ENCODE assay signal across 9 cellular contexts in the genomic region with DNA sequence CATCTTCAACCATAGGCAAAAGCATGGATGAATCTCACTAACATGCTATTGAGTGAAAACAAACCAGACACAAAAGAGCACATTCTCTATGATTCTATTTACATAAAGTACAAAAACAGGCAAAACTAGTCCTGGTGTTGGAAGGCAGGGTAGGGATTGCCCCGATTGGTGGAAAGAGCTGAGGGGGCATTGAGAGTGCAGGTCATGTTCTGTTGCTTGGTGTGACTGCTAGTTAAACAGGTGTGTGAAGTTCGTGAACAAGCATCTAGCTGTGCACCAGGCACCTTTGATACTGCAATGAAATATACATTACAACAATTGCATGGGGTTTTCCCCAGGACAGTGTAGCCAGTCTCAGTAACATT. TPM values are rescaled to one million over a fixed set of nuclear protein-coding genes. Genes with fewer than 3 reads are reported as not detected.
DNase-seq lines count a peak whose midpoint lies in the region; ATAC-seq and TF ChIP-seq lines count a peak whose summit lies in the region.
"Had no signal": no experiment of that assay in that cellular context is flagged by ENCODE, and none has a peak within 500 bp of the region (broad histone marks: within the 10 kb centered on the region; RNA-seq: fewer than 3 reads in every experiment).

No MANE protein-coding gene starts in this region.

- H3K9me3 ChIP-seq in H9 (ENCODE audit: control insufficient read depth, low read depth, low read length) (no peaks in the 10 kb centered on the region), iPS-18c (ENCODE audit: control insufficient read depth, insufficient read depth, low read length) (no peaks in the 10 kb centered on the region), thyroid gland (no peaks in the 10 kb centered on the region)

- DNase-seq in H9 (no peak), astrocyte of the cerebellum (ENCODE audit: low read depth) (no peak), skeletal muscle cell (ENCODE audit: low read depth) (no peak), HK-2 (ENCODE audit: unreplicated experiment) (no peak), thyroid gland (no peak)
- DNase-seq in stimulated activated CD4-positive, alpha-beta T cell treated with anti-CD3 and anti-CD28 coated beads, Interleukin-2, amount 100 ng/mL, for 24 hours: no peak
- DNase-seq: GOT3 had no signal

- no peak overlapping the region for H3K27ac Mint-ChIP-seq in H9

- no peak overlapping the region for H3K9ac ChIP-seq in H9 (ENCODE audit: extremely low read depth, insufficient read length, low read length)

- H3K27me3 ChIP-seq in H9 (ENCODE audit: insufficient read depth, low read length) (peaks cover 26% of the 10 kb centered on the region), thyroid gland (no peaks in the 10 kb centered on the region)

- H3K18ac ChIP-seq in H9 (ENCODE audit: insufficient read length, low read depth, low read length): no peak overlapping the region

- H2BK15ac ChIP-seq in H9 (ENCODE audit: low read depth, low read length): no peak overlapping the region

- H3K27me3 Mint-ChIP-seq in H9 (ENCODE audit: low read depth): peaks cover 94% of the 10 kb centered on the region

- in situ Hi-C loops in astrocyte of the cerebellum (cut with HindIII; ENCODE audit: low sequenced_read_pairs): no loop called here

- H3K79me1 ChIP-seq in H9 (ENCODE audit: insufficient read depth, low read depth, low read length, poor library complexity, severe bottlenecking): no peaks in the 10 kb centered on the region

- H4K8ac ChIP-seq in H9 (replicated peaks; ENCODE audit: insufficient read length, low read depth, low read length): no peak overlapping the region

- intact Hi-C loops in thyroid gland (cut with DNase I): no loop called here

- H3K4me2 ChIP-seq in H9 (ENCODE audit: insufficient read depth, insufficient read length, low read length): peak overlapping the region; percentile 65

- no peak overlapping the region for H2AK5ac ChIP-seq in H9 (ENCODE audit: insufficient read length, low read length)

- H2AFZ ChIP-seq in H9 (ENCODE audit: low read length): no peak overlapping the region

- no peak overlapping the region for H3K27ac ChIP-seq in H9 (ENCODE audit: insufficient read length, low read depth, low read length)
- peak overlapping the region in 1 of 3 donors; percentile 92 for H3K27ac ChIP-seq in thyroid gland

- no peak overlapping the region for H2BK120ac ChIP-seq in H9 (ENCODE audit: low read depth, low read length, poor library complexity, severe bottlenecking)

- TF ChIP-seq POLR2A in thyroid gland (IDR thresholded peaks at IDR 0.05): no peak

- no peaks in the 10 kb centered on the region; a peak in 1 of 5 replicates for H3K9me3 Mint-ChIP-seq in H9

- H3K23me2 ChIP-seq in H9 (ENCODE audit: insufficient read length, low read depth, low read length, poor library complexity, severe bottlenecking): peaks cover 11% of the 10 kb centered on the region

- H3K36me3 Mint-ChIP-seq in H9 (ENCODE audit: insufficient read depth in 1 of 3, low read depth in 3 of 3): no peaks in the 10 kb centered on the region

- no peak overlapping the region for H3K56ac ChIP-seq in H9 (ENCODE audit: insufficient read length, low read depth, low read length)

- H4K5ac ChIP-seq in H9 (ENCODE audit: insufficient read length, low read depth, low read length): no peak overlapping the region

- no peaks in the 10 kb centered on the region for H3K36me3 ChIP-seq in thyroid gland

- no peak overlapping the region for H3T11ph ChIP-seq in H9 (ENCODE audit: low read length)

- no peak overlapping the region for H2BK5ac ChIP-seq in H9 (ENCODE audit: insufficient read length, low read length)

- H3K4me3 Mint-ChIP-seq in H9: peak overlapping the region; percentile 61 to 73

- H4K91ac ChIP-seq in H9 (ENCODE audit: insufficient read length, low read depth, low read length): no peak overlapping the region

- H3K23ac ChIP-seq in H9 (ENCODE audit: insufficient read length, low read depth, low read length): no peak overlapping the region

- peak overlapping the region; percentile 50 for H3K4me3 ChIP-seq in astrocyte of the cerebellum (ENCODE audit: low read depth, low read length)
- H3K4me3 ChIP-seq in iPS-18c (ENCODE audit: insufficient read depth, low read depth, low read length): peak overlapping the region; percentile 72
- H3K4me3 ChIP-seq in skeletal muscle cell (ENCODE audit: low read depth, low read length): peak overlapping the region; percentile 51
- peak overlapping the region in 1 of 3 donors; percentile 77 for H3K4me3 ChIP-seq in thyroid gland (replicated peaks in 1 of 3)

- peaks cover 8% of the 10 kb centered on the region; the same call in 1 of the 2 replicates for H3K4me1 ChIP-seq in H9 (ENCODE audit: insufficient read depth, low read length)
- peaks cover 0 to 4% of the 10 kb centered on the region in 2 donors for H3K4me1 ChIP-seq in thyroid gland

- H3K79me2 ChIP-seq in H9 (ENCODE audit: insufficient read depth, low read length): no peaks in the 10 kb centered on the region

- H3K4ac ChIP-seq in H9 (ENCODE audit: low read depth, low read length): no peak overlapping the region

- TF ChIP-seq CTCF in H9 (conservative IDR thresholded peaks at IDR 0.05): no peak
- no peak for TF ChIP-seq CTCF in astrocyte of the cerebellum (IDR thresholded peaks at IDR 0.05; ENCODE audit: low read depth, low read length, missing control alignments)
- no peak for TF ChIP-seq CTCF in thyroid gland (IDR thresholded peaks at IDR 0.05)

- H2BK20ac ChIP-seq in H9 (ENCODE audit: low read depth, low read length, poor library complexity, severe bottlenecking): no peak overlapping the region

- H3K14ac ChIP-seq in H9 (ENCODE audit: insufficient read depth, low read length): no peak overlapping the region

- peaks cover 31 to 32% of the 10 kb centered on the region in 2 experiments for H3K4me1 Mint-ChIP-seq in H9

- no CpG with 5 or more reads among the region's 2 CpGs for WGBS in H9 (ENCODE audit: extremely low coverage, insufficient read length, low lambda C conversion rate)
- 31 to 39% methylated on average over 2 of the region's 2 CpGs for WGBS in thyroid gland, 2 donors

- no peaks in the 10 kb centered on the region for H4K20me1 ChIP-seq in H9 (ENCODE audit: control insufficient read depth, insufficient read depth, insufficient read length)

- ATAC-seq in GM19397 (IDR thresholded peaks at IDR 0.05; ENCODE audit: unreplicated experiment): no peak

- H2BK12ac ChIP-seq in H9 (ENCODE audit: insufficient read length, low read depth, low read length): no peak overlapping the region

RNA-seq across cellular contexts. Expression of a gene that starts 26.3 kb away (rescaled TPM):
- 6.8 and 8.6 TPM in 2 replicates for total RNA-seq in H9 (2021)
- 10 to 100 TPM; 11.1 to 33.2 (median 13.4) TPM for total RNA-seq in thyroid gland
